9 cellular contexts compared by ENCODE assay signal in genomic region chr5:74631088-74631960, GRCh38. TPM values are rescaled to one million over a fixed set of nuclear protein-coding genes. Genes with fewer than 3 reads are reported as not detected.
DNase-seq lines count a peak whose midpoint lies in the region; ATAC-seq, FAIRE-seq and TF ChIP-seq lines count a peak whose summit lies in the region.
"Had no signal": no experiment of that assay in that cellular context is flagged by ENCODE, and none has a peak within 500 bp of the region (broad histone marks: within the 10 kb centered on the region; RNA-seq: fewer than 3 reads in every experiment).

No MANE protein-coding gene starts in this region.

- H3K27ac ChIP-seq in neuronal stem cell (replicated peaks; ENCODE audit: low read length), result no peak overlapping the region

- no peaks in the 10 kb centered on the region for H3K27me3 Mint-ChIP-seq in mesothelial cell of epicardium (ENCODE audit: low read depth)

- H3K4me3 Mint-ChIP-seq in mesothelial cell of epicardium, result no peak overlapping the region

- peaks cover 57% of the 10 kb centered on the region for H3K36me3 Mint-ChIP-seq in mesothelial cell of epicardium

- FAIRE-seq in bronchial epithelial cell (lab: Jason Lieb, UNC), result no peak

- H3K4me1 ChIP-seq in neuronal stem cell (ENCODE audit: control insufficient read depth in 2 of 2, insufficient read depth in 1 of 2, low read depth in 1 of 2, low read length in 2 of 2), result peaks cover 30 to 59% of the 10 kb centered on the region in 2 donors

- H3K27ac Mint-ChIP-seq in mesothelial cell of epicardium, result peak overlapping the region; percentile 65

- H3K14ac ChIP-seq in neuronal stem cell (ENCODE audit: low read length), result no peak overlapping the region

- no peak overlapping the region for H3K4ac ChIP-seq in neuronal stem cell (ENCODE audit: low read length)

- no peak overlapping the region for H2BK120ac ChIP-seq in neuronal stem cell (ENCODE audit: low read depth, low read length)

- H3K36me3 ChIP-seq in bronchial epithelial cell (ENCODE audit: control insufficient read depth, insufficient read depth, low read length) (peaks cover 14% of the 10 kb centered on the region), neuronal stem cell (replicated peaks in 1 of 2; ENCODE audit: control insufficient read depth in 2 of 2, insufficient read depth in 2 of 2, low read length in 2 of 2) (peaks cover 29 to 70% of the 10 kb centered on the region in 2 donors)

- H2BK15ac ChIP-seq in neuronal stem cell (ENCODE audit: low read length), result no peak overlapping the region

- H3K9ac ChIP-seq in neuronal stem cell (ENCODE audit: low read depth, low read length, poor library complexity), result no peak overlapping the region

- no peak overlapping the region for H2BK5ac ChIP-seq in neuronal stem cell (ENCODE audit: low read length)

- peak; percentile 84 for ATAC-seq in HG02840 (IDR thresholded peaks at IDR 0.05; ENCODE audit: low FRiP score, unreplicated experiment)

- no peak overlapping the region for H2BK12ac ChIP-seq in neuronal stem cell (ENCODE audit: low read length)

- no peak overlapping the region for H3K18ac ChIP-seq in neuronal stem cell (ENCODE audit: low read length)

- no CpG with 5 or more reads among the region's 11 CpGs for WGBS in neuronal stem cell (ENCODE audit: extremely low coverage in 2 of 2, insufficient read length in 2 of 2, insufficient replicate concordance in 1 of 2), 2 donors

- H3K9me3 Mint-ChIP-seq in mesothelial cell of epicardium, result no peaks in the 10 kb centered on the region

- no peak overlapping the region for H3K23ac ChIP-seq in neuronal stem cell (ENCODE audit: low read depth, low read length, poor library complexity)

- no peak overlapping the region for H3K4me3 ChIP-seq in bronchial epithelial cell (ENCODE audit: low read depth, low read length)
- H3K4me3 ChIP-seq in neuronal stem cell (ENCODE audit: low read length in 2 of 2), result no peak overlapping the region

- H3K79me1 ChIP-seq in neuronal stem cell (ENCODE audit: low read depth, low read length), result peaks cover 6% of the 10 kb centered on the region

- H3K9me3 ChIP-seq in neuronal stem cell (replicated peaks in 1 of 2; ENCODE audit: control insufficient read depth in 2 of 2, insufficient read depth in 1 of 2, low read depth in 1 of 2, low read length in 2 of 2), result no peaks in the 10 kb centered on the region

- no peaks in the 10 kb centered on the region for H3K27me3 ChIP-seq in bronchial epithelial cell (ENCODE audit: control insufficient read depth, insufficient read depth, low read length)
- H3K27me3 ChIP-seq in neuronal stem cell (ENCODE audit: control insufficient read depth in 3 of 3, insufficient read depth in 3 of 3, low read depth in 1 of 3, low read length in 3 of 3), result no peaks in the 10 kb centered on the region

- no peak overlapping the region for H4K91ac ChIP-seq in neuronal stem cell (ENCODE audit: low read depth, low read length, poor library complexity)

- H4K8ac ChIP-seq in neuronal stem cell (ENCODE audit: low read depth, low read length), result no peak overlapping the region

- peaks cover 42% of the 10 kb centered on the region for H3K4me1 Mint-ChIP-seq in mesothelial cell of epicardium

- H2AFZ ChIP-seq in neuronal stem cell (ENCODE audit: low read length), result no peak overlapping the region

- DNase-seq in activated naive CD4-positive, alpha-beta T cell treated with Interleukin-2 at 50 U/mL for 16 hours, result peak; percentile 8
- no peak for DNase-seq in activated naive CD4-positive, alpha-beta T cell (lab: John Stamatoyannopoulos, UW)
- DNase-seq in NCI-H82 treated with DMSO at 0.1 percent for 48 hours (lab: John Stamatoyannopoulos, UW; ENCODE audit: unreplicated experiment), result peak; percentile 31
- peak; percentile 91 for DNase-seq in bronchial epithelial cell (ENCODE audit: low read depth)
- DNase-seq in mesothelial cell of epicardium (ENCODE audit: low spot score in 2 of 2, unreplicated experiment in 2 of 2), result no peak
- no peak for DNase-seq in neuronal stem cell (ENCODE audit: low spot score)
- DNase-seq in mucosa of gallbladder (ENCODE audit: low spot score), result no peak
- DNase-seq: DND-41 had no signal

- no peak overlapping the region for H2AK5ac ChIP-seq in neuronal stem cell (ENCODE audit: low read depth, low read length)

- no peak overlapping the region for H3K4me2 ChIP-seq in neuronal stem cell (ENCODE audit: insufficient read depth, low read length, poor library complexity, severe bottlenecking)

- TF ChIP-seq CTCF in bronchial epithelial cell (IDR thresholded peaks at IDR 0.05; ENCODE audit: insufficient read depth, low read length, severe bottlenecking) (no peak), mesothelial cell of epicardium (IDR thresholded peaks at IDR 0.05; ENCODE audit: unreplicated experiment) (no peak)

RNA-seq across cellular contexts. Expression of gene ENC1, which starts 9.2 kb away (rescaled TPM):
- total RNA-seq in bronchial epithelial cell (3.5 and 3.9 TPM in 2 replicates), mesothelial cell of epicardium (123 to 129 TPM (median 125 TPM) in 3 replicates), mucosa of gallbladder (36.0 TPM)
- polyA plus RNA-seq in neuronal stem cell (2013, experiment 1 of 2), result 26.2 TPM
- polyA plus RNA-seq in neuronal stem cell (2013, experiment 2 of 2), result 27.7 TPM

RNA-seq across cellular contexts. Expression of gene HEXB, which starts 53.7 kb away (rescaled TPM):
- total RNA-seq in bronchial epithelial cell (220 and 264 TPM in 2 replicates), mesothelial cell of epicardium (57.5 to 62.5 TPM (median 58.3 TPM) in 3 replicates), mucosa of gallbladder (175 TPM)
- polyA plus RNA-seq in neuronal stem cell (2013, experiment 1 of 2), result 61.3 TPM
- 59.2 TPM for polyA plus RNA-seq in neuronal stem cell (2013, experiment 2 of 2)

Comparison
In these comparisons a context has a peak if more than half of its experiments do, and no peak if none do; other contexts are left out.
1. DNase-seq: peak in activated naive CD4-positive, alpha-beta T cell treated with Interleukin-2 at 50 U/mL for 16 hours (single experiment), NCI-H82 treated with DMSO at 0.1 percent for 48 hours (single experiment) and bronchial epithelial cell (single experiment); none in activated naive CD4-positive, alpha-beta T cell (0 of 4), mesothelial cell of epicardium (0 of 2), neuronal stem cell (single experiment) and mucosa of gallbladder (single experiment).